12 cellular contexts compared by ENCODE assay signal in the genomic region with DNA sequence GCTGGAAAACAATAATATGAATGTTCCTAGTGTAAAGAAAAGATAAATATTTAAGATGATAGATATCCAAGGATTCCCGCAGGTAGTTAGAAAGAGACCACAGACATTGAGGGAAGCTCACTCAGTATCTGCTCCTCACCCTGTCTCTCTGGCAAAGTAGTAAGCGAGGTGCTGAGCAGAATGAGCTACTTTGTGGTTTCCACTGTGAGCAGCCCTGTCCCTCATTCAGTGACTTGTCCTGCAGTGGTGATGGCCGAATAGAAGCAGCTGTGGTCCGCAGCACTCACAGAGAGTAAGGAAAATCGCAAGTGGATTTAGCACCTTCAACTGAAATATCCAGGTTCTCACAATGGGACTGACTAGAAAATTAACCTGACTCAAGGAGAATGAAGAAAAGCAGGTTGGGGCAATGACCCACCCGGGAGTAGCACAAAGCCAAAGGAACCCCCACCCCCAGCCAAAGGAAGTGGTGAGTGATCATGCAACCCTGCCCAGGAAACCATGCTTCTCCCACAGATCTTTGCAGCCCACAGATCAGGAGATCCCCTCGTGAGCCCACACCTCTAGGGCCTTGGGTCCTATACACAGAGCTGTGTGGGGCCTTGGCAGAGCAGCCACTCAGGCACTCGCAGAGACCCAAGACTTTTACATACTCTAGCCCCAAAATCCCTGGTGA. TPM values are rescaled to one million over a fixed set of nuclear protein-coding genes. Genes with fewer than 3 reads are reported as not detected.
DNase-seq lines count a peak whose midpoint lies in the region; ATAC-seq and TF ChIP-seq lines count a peak whose summit lies in the region.
"Had no signal": no experiment of that assay in that cellular context is flagged by ENCODE, and none has a peak within 500 bp of the region (broad histone marks: within the 10 kb centered on the region; RNA-seq: fewer than 3 reads in every experiment).

No MANE protein-coding gene starts in this region.

- no peaks in the 10 kb centered on the region for H3K27me3 Mint-ChIP-seq in CD4-positive, CD25-positive, alpha-beta regulatory T cell
- H3K27me3 Mint-ChIP-seq: IgD-negative memory B cell had no signal

- H3K27ac Mint-ChIP-seq in CD4-positive, CD25-positive, alpha-beta regulatory T cell = peak overlapping the region; percentile 53 to 96 (median 83)
- H3K27ac Mint-ChIP-seq: IgD-negative memory B cell had no signal

- WGBS in tibial nerve, 2 donors = 70 to 82% methylated on average over 8 of the region's 8 CpGs

- TF ChIP-seq POLR2A in tibial nerve (IDR thresholded peaks at IDR 0.05) = no peak

- ATAC-seq in CD4-positive, CD25-positive, alpha-beta regulatory T cell (ENCODE audit: low read depth in 2 of 2) = peak; percentile 74 to 75
- ATAC-seq in GM21528 (IDR thresholded peaks at IDR 0.05; ENCODE audit: low FRiP score, unreplicated experiment) (peak; percentile 67), HG03565 (IDR thresholded peaks at IDR 0.05; ENCODE audit: unreplicated experiment) (no peak)

- peaks cover 42% of the 10 kb centered on the region for H3K4me1 ChIP-seq in CD4-positive, CD25-positive, alpha-beta regulatory T cell (ENCODE audit: control insufficient read depth, insufficient read depth, low read length, poor library complexity, severe bottlenecking)
- peaks cover 30% of the 10 kb centered on the region for H3K4me1 ChIP-seq in effector memory CD4-positive, alpha-beta T cell (ENCODE audit: control insufficient read depth, insufficient read depth, low read length, poor library complexity, severe bottlenecking)
- no peaks in the 10 kb centered on the region for H3K4me1 ChIP-seq in tibial nerve
- H3K4me1 ChIP-seq: stomach had no signal

- DNase-seq in CD4-positive, CD25-positive, alpha-beta regulatory T cell = peak; percentile 25 to 71 (median 48)
- DNase-seq in T-helper 9 cell = peak; percentile 22
- peak; percentile 26 to 42 (median 41) for DNase-seq in effector memory CD4-positive, alpha-beta T cell
- no peak for DNase-seq in hepatic stellate cell (ENCODE audit: low spot score)
- no peak for DNase-seq in RWPE1 (ENCODE audit: low spot score)
- DNase-seq in tibial nerve (ENCODE audit: low spot score in 2 of 2) = no peak

- peaks cover 39 to 75% (median 57%) of the 10 kb centered on the region in 4 donors for H3K4me1 Mint-ChIP-seq in CD4-positive, CD25-positive, alpha-beta regulatory T cell

- H3K4me3 Mint-ChIP-seq in CD4-positive, CD25-positive, alpha-beta regulatory T cell = peak overlapping the region; percentile 1 to 81 (median 52)
- H3K4me3 Mint-ChIP-seq: IgD-negative memory B cell had no signal

- no peaks in the 10 kb centered on the region for H3K36me3 Mint-ChIP-seq in CD4-positive, CD25-positive, alpha-beta regulatory T cell

- peak overlapping the region; percentile 66 for H3K27ac ChIP-seq in CD4-positive, CD25-positive, alpha-beta regulatory T cell (ENCODE audit: insufficient read depth, low read length, poor library complexity, severe bottlenecking)
- H3K27ac ChIP-seq in effector memory CD4-positive, alpha-beta T cell (ENCODE audit: insufficient read depth, low read length, poor library complexity, severe bottlenecking) = no peak overlapping the region
- H3K27ac ChIP-seq in RWPE1 (no peak overlapping the region), tibial nerve (no peak overlapping the region)
- H3K27ac ChIP-seq: heart left ventricle, neutrophil, stomach had no signal

- no peaks in the 10 kb centered on the region for H3K9me3 ChIP-seq in CD4-positive, CD25-positive, alpha-beta regulatory T cell (ENCODE audit: control insufficient read depth in 2 of 2, low read length in 2 of 2)
- H3K9me3 ChIP-seq in effector memory CD4-positive, alpha-beta T cell (ENCODE audit: control insufficient read depth, low read length) = no peaks in the 10 kb centered on the region
- peaks cover 0 to 12% (median 0%) of the 10 kb centered on the region in 4 donors for H3K9me3 ChIP-seq in tibial nerve
- H3K9me3 ChIP-seq: heart left ventricle, neutrophil, stomach had no signal

- H3K9me3 Mint-ChIP-seq in CD4-positive, CD25-positive, alpha-beta regulatory T cell = peaks cover 0 to 6% (median 0%) of the 10 kb centered on the region in 7 donors

- no peaks in the 10 kb centered on the region for H3K36me3 ChIP-seq in CD4-positive, CD25-positive, alpha-beta regulatory T cell (ENCODE audit: control insufficient read depth, insufficient read depth, low read length)
- H3K36me3 ChIP-seq in effector memory CD4-positive, alpha-beta T cell (ENCODE audit: control insufficient read depth, insufficient read depth, low read length) = no peaks in the 10 kb centered on the region
- peaks cover 0 to 5% (median 0%) of the 10 kb centered on the region in 3 donors for H3K36me3 ChIP-seq in tibial nerve
- H3K36me3 ChIP-seq: heart left ventricle, neutrophil, stomach had no signal

- CTCF ChIA-PET in RWPE1 (lab: Yijun Ruan, JAX) = interaction anchor here (0.6 kb wide), 1 partner anchor 903 kb away, joined by 3 read pairs; no protein-coding TSS in a partner anchor

- POLR2A ChIA-PET in RWPE1 (lab: Yijun Ruan, JAX; ENCODE audit: low non-redundant PET) = no interaction called here

- H3K4me3 ChIP-seq in CD4-positive, CD25-positive, alpha-beta regulatory T cell (ENCODE audit: low read depth, low read length) = peak overlapping the region; percentile 64
- H3K4me3 ChIP-seq in effector memory CD4-positive, alpha-beta T cell (ENCODE audit: insufficient read depth, low read depth, low read length, poor library complexity, severe bottlenecking) = no peak overlapping the region
- no peak overlapping the region for H3K4me3 ChIP-seq in tibial nerve
- H3K4me3 ChIP-seq: heart left ventricle, stomach had no signal

- no peaks in the 10 kb centered on the region for H3K27me3 ChIP-seq in CD4-positive, CD25-positive, alpha-beta regulatory T cell (ENCODE audit: control insufficient read depth, insufficient read depth, low read length)
- H3K27me3 ChIP-seq in effector memory CD4-positive, alpha-beta T cell (replicated peaks; ENCODE audit: control insufficient read depth, insufficient read depth, low read length, poor library complexity, severe bottlenecking) = no peaks in the 10 kb centered on the region
- no peaks in the 10 kb centered on the region for H3K27me3 ChIP-seq in tibial nerve
- H3K27me3 ChIP-seq: heart left ventricle, stomach had no signal

- no peak for TF ChIP-seq EP300 in tibial nerve (IDR thresholded peaks at IDR 0.05)

- no peak for TF ChIP-seq CTCF in RWPE1 (conservative IDR thresholded peaks at IDR 0.05; ENCODE audit: low read depth)
- no peak for TF ChIP-seq CTCF in tibial nerve (IDR thresholded peaks at IDR 0.05)

RNA-seq across cellular contexts. Expression of a gene that starts 21.8 kb away (rescaled TPM):
- 52.2 TPM for total RNA-seq in CD4-positive, CD25-positive, alpha-beta regulatory T cell
- 10 to 100 TPM; 60.9 to 70.1 (median 65.4) TPM for polyA plus RNA-seq in CD4-positive, CD25-positive, alpha-beta regulatory T cell
- total RNA-seq in tibial nerve = 10 to 100 TPM; 21.9 to 35.0 (median 29.6) TPM

RNA-seq across cellular contexts. Expression of a gene that starts 31.9 kb away (rescaled TPM):
- total RNA-seq in CD4-positive, CD25-positive, alpha-beta regulatory T cell = 87.2 TPM
- polyA plus RNA-seq in CD4-positive, CD25-positive, alpha-beta regulatory T cell = 10 to 100 TPM; 33.6 to 61.6 (median 52.1) TPM
- not detected for total RNA-seq in tibial nerve
- total RNA-seq: stomach had no signal
- polyA plus RNA-seq: heart left ventricle, IgD-negative memory B cell, stomach had no signal

RNA-seq across cellular contexts. Expression of a gene that starts 45.1 kb away (rescaled TPM):
- 1,171 TPM for total RNA-seq in CD4-positive, CD25-positive, alpha-beta regulatory T cell
- 1,000 to 10,000 TPM in 2 of 4 donors, 100 to 1,000 TPM in 2; 939 to 1,327 (median 1,114) TPM for polyA plus RNA-seq in CD4-positive, CD25-positive, alpha-beta regulatory T cell
- total RNA-seq in tibial nerve = 1,000 to 10,000 TPM in 1 of 4 donors, 100 to 1,000 TPM in 3; 744 to 1,023 (median 854) TPM

Comparison
In these comparisons a context has a peak if more than half of its experiments do, and no peak if none do; other contexts are left out.
1. DNase-seq: peak in CD4-positive, CD25-positive, alpha-beta regulatory T cell (3 of 3), T-helper 9 cell (single experiment) and effector memory CD4-positive, alpha-beta T cell (3 of 3); none in hepatic stellate cell (single experiment), RWPE1 (single experiment) and tibial nerve (0 of 2).
2. RNA of a gene that starts 31.9 kb away (total RNA-seq): 87.2 TPM in CD4-positive, CD25-positive, alpha-beta regulatory T cell (single experiment); not detected in tibial nerve; every median in the first group is over 10 times any median in the second.